Comparison of ENCODE assay signal across 17 cellular contexts in the genomic region with DNA sequence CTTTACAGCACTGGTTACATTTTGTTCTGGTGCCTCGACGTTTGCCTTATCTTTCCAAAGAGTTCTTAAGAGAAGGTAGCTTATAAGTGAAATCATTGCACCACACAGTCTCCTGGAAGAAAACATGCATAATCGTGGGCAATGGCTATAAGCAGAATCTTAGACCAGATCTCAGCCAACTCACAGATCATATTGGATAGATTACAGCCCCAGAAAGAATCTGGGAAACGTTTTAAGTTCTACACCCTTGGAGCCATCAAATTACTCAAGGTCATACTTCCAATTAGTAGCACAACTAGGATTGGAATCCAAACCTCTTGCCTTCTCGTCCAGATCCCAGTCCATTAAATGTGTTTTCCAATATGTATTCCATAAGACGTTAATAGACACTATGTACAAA. TPM values are rescaled to one million over a fixed set of nuclear protein-coding genes. Genes with fewer than 3 reads are reported as not detected.
DNase-seq lines count a peak whose midpoint lies in the region; ATAC-seq and TF ChIP-seq lines count a peak whose summit lies in the region.
"Had no signal": no experiment of that assay in that cellular context is flagged by ENCODE, and none has a peak within 500 bp of the region (broad histone marks: within the 10 kb centered on the region; RNA-seq: fewer than 3 reads in every experiment).

No MANE protein-coding gene starts in this region.

- DNase-seq in activated T-cell treated with anti-CD3 and anti-CD28 coated beads, Interleukin-2, amount 50 U/mL, for 72 hours = no peak
- DNase-seq in activated T-cell treated with anti-CD3 and anti-CD28 coated beads, Interleukin-2, amount 50 U/mL, for 48 hours = no peak
- no peak for DNase-seq in immature natural killer cell
- DNase-seq in tibial nerve (ENCODE audit: low spot score in 2 of 2) = no peak
- DNase-seq in mesothelial cell of epicardium (ENCODE audit: low spot score in 2 of 2, unreplicated experiment in 2 of 2) = no peak
- no peak for DNase-seq in HEK293T (ENCODE audit: extremely low spot score)
- DNase-seq in DMS53 (lab: John Stamatoyannopoulos, UW) = no peak
- DNase-seq: ACHN, amniotic stem cell, cortex of kidney, DMS 273 treated with DMSO at 0.1 percent for 48 hours, H9, lower lobe of right lung, NCI-H2081 treated with DMSO at 0.1 percent for 48 hours, occipital lobe, Right ventricle myocardium superior had no signal

- CTCF ChIA-PET in HEK293T (lab: Yijun Ruan, JAX) = no interaction called here

- TF ChIP-seq EP300 in tibial nerve (IDR thresholded peaks at IDR 0.05) = no peak

- ATAC-seq in activated T-cell treated with anti-CD3 and anti-CD28 coated beads, Interleukin-2, amount 50 U/mL, for 72 hours (replicated peaks in 1 of 2) = no peak
- ATAC-seq in activated T-helper 17 cell treated with anti-CD3 and anti-CD28 coated beads, Interleukin-2, amount 50 U/mL, for 72 hours (replicated peaks) = no peak

- no peak for TF ChIP-seq POLR2A in tibial nerve (IDR thresholded peaks at IDR 0.05)

- peak overlapping the region in 3 of 4 donors; percentile 32 to 80 (median 67) for H3K27ac ChIP-seq in tibial nerve

- no peaks in the 10 kb centered on the region for H3K27me3 ChIP-seq in tibial nerve

- H3K27me3 Mint-ChIP-seq in activated T-cell treated with anti-CD3 and anti-CD28 coated beads, Interleukin-2, amount 50 U/mL, for 72 hours (ENCODE audit: low read depth) = no peaks in the 10 kb centered on the region
- no peaks in the 10 kb centered on the region for H3K27me3 Mint-ChIP-seq in activated T-helper 17 cell treated with anti-CD3 and anti-CD28 coated beads, Interleukin-2, amount 50 U/mL, for 72 hours
- H3K27me3 Mint-ChIP-seq in immature natural killer cell (ENCODE audit: low read depth in 3 of 3) (peaks cover 3 to 10% (median 4%) of the 10 kb centered on the region in 3 donors), mesothelial cell of epicardium (ENCODE audit: low read depth) (no peaks in the 10 kb centered on the region)

- POLR2A ChIA-PET in HEK293T (lab: Yijun Ruan, JAX) = interaction anchor here (1.2 kb wide), 1 partner anchor 9 kb away, joined by 5 read pairs; a partner anchor contains a TSS

- TF ChIP-seq CTCF in tibial nerve (IDR thresholded peaks at IDR 0.05) (no peak), mesothelial cell of epicardium (IDR thresholded peaks at IDR 0.05; ENCODE audit: unreplicated experiment) (no peak)

- peaks cover 96% of the 10 kb centered on the region for H3K4me1 Mint-ChIP-seq in activated T-cell treated with anti-CD3 and anti-CD28 coated beads, Interleukin-2, amount 50 U/mL, for 72 hours (ENCODE audit: low read depth)
- peaks cover 71% of the 10 kb centered on the region for H3K4me1 Mint-ChIP-seq in activated T-helper 17 cell treated with anti-CD3 and anti-CD28 coated beads, Interleukin-2, amount 50 U/mL, for 72 hours
- H3K4me1 Mint-ChIP-seq in immature natural killer cell (peaks cover 96 to 97% of the 10 kb centered on the region in 2 donors), mesothelial cell of epicardium (peaks cover 47% of the 10 kb centered on the region)

- H3K9me3 ChIP-seq in tibial nerve = no peaks in the 10 kb centered on the region
- H3K9me3 ChIP-seq: lower lobe of right lung had no signal

- no peaks in the 10 kb centered on the region for H3K36me3 ChIP-seq in tibial nerve
- H3K36me3 ChIP-seq: lower lobe of right lung had no signal

- peak overlapping the region; percentile 98 for H3K27ac Mint-ChIP-seq in activated T-cell treated with anti-CD3 and anti-CD28 coated beads, Interleukin-2, amount 50 U/mL, for 72 hours
- peak overlapping the region; percentile 95 for H3K27ac Mint-ChIP-seq in activated T-helper 17 cell treated with anti-CD3 and anti-CD28 coated beads, Interleukin-2, amount 50 U/mL, for 72 hours
- H3K27ac Mint-ChIP-seq in immature natural killer cell (peak overlapping the region; percentile 98 to 100 (median 99)), mesothelial cell of epicardium (no peak overlapping the region)
- H3K27ac Mint-ChIP-seq: H9 had no signal

- H3K4me1 ChIP-seq in tibial nerve = peaks cover 0 to 75% (median 48%) of the 10 kb centered on the region in 4 donors

- 81 to 85% methylated on average over 6 of the region's 6 CpGs for WGBS in tibial nerve, 2 donors

- no peak overlapping the region for H3K4me3 ChIP-seq in tibial nerve
- H3K4me3 ChIP-seq: lower lobe of right lung had no signal

- peak overlapping the region in 1 of 2 donors; percentile 13 for H3K4me3 Mint-ChIP-seq in activated T-cell treated with anti-CD3 and anti-CD28 coated beads, Interleukin-2, amount 50 U/mL, for 72 hours
- peak overlapping the region; percentile 85 for H3K4me3 Mint-ChIP-seq in activated T-helper 17 cell treated with anti-CD3 and anti-CD28 coated beads, Interleukin-2, amount 50 U/mL, for 72 hours
- peak overlapping the region in 1 of 5 donors; percentile 4 for H3K4me3 Mint-ChIP-seq in immature natural killer cell
- H3K4me3 Mint-ChIP-seq in mesothelial cell of epicardium = no peak overlapping the region
- H3K4me3 Mint-ChIP-seq: H9 had no signal

- no peaks in the 10 kb centered on the region for H3K9me3 Mint-ChIP-seq in activated T-cell treated with anti-CD3 and anti-CD28 coated beads, Interleukin-2, amount 50 U/mL, for 72 hours
- peaks cover 4% of the 10 kb centered on the region for H3K9me3 Mint-ChIP-seq in activated T-helper 17 cell treated with anti-CD3 and anti-CD28 coated beads, Interleukin-2, amount 50 U/mL, for 72 hours
- H3K9me3 Mint-ChIP-seq in immature natural killer cell = no peaks in the 10 kb centered on the region
- H3K9me3 Mint-ChIP-seq in mesothelial cell of epicardium = no peaks in the 10 kb centered on the region
- H3K9me3 Mint-ChIP-seq: H9 had no signal

- H3K36me3 Mint-ChIP-seq in activated T-cell treated with anti-CD3 and anti-CD28 coated beads, Interleukin-2, amount 50 U/mL, for 72 hours (ENCODE audit: insufficient read depth in 2 of 2) = peaks cover 0 to 4% of the 10 kb centered on the region in 2 donors
- no peaks in the 10 kb centered on the region for H3K36me3 Mint-ChIP-seq in activated T-helper 17 cell treated with anti-CD3 and anti-CD28 coated beads, Interleukin-2, amount 50 U/mL, for 72 hours (ENCODE audit: low read depth)
- H3K36me3 Mint-ChIP-seq in immature natural killer cell (no peaks in the 10 kb centered on the region), mesothelial cell of epicardium (no peaks in the 10 kb centered on the region)

TF ChIP-seq in HEK293T, 16 proteins besides CTCF, POLR2A, EP300 and RAD21:
- no peak for TF ChIP-seq LEF1 (IDR thresholded peaks at IDR 0.05; ENCODE audit: borderline replicate concordance)

RNA-seq across cellular contexts. Expression of a gene that starts 8.8 kb away (rescaled TPM):
- total RNA-seq in activated T-cell treated with anti-CD3 and anti-CD28 coated beads, Interleukin-2, amount 50 U/mL, for 72 hours = 100 to 1,000 TPM; 340 to 386 TPM
- total RNA-seq in activated T-helper 17 cell treated with anti-CD3 and anti-CD28 coated beads, Interleukin-2, amount 50 U/mL, for 72 hours = 100 to 1,000 TPM in 1 of 2 donors, 10 to 100 TPM in 1; 59.0 to 140 TPM
- 100 to 1,000 TPM; 212 to 318 (median 231) TPM for polyA plus RNA-seq in immature natural killer cell
- 100 to 1,000 TPM in 1 of 4 donors, 10 to 100 TPM in 3; 68.6 to 109 (median 82.7) TPM for total RNA-seq in tibial nerve
- 142 to 157 TPM (median 145 TPM) in 3 replicates for total RNA-seq in mesothelial cell of epicardium

RNA-seq across cellular contexts. Expression of a gene that starts 56.0 kb away (rescaled TPM):
- total RNA-seq in activated T-cell treated with anti-CD3 and anti-CD28 coated beads, Interleukin-2, amount 50 U/mL, for 72 hours = 10 to 100 TPM; 25.7 to 34.5 TPM
- total RNA-seq in activated T-helper 17 cell treated with anti-CD3 and anti-CD28 coated beads, Interleukin-2, amount 50 U/mL, for 72 hours = 10 to 100 TPM; 24.1 to 40.0 TPM
- polyA plus RNA-seq in immature natural killer cell = 10 to 100 TPM; 17.0 to 26.8 (median 18.3) TPM
- 10 to 100 TPM; 25.2 to 37.0 (median 33.9) TPM for total RNA-seq in tibial nerve
- total RNA-seq in mesothelial cell of epicardium = 16.3 to 18.6 TPM (median 16.5 TPM) in 3 replicates

RNA-seq across cellular contexts. Expression of a gene that starts 56.4 kb away (rescaled TPM):
- total RNA-seq in activated T-cell treated with anti-CD3 and anti-CD28 coated beads, Interleukin-2, amount 50 U/mL, for 72 hours = 10 to 100 TPM; 66.1 to 71.3 TPM
- total RNA-seq in activated T-helper 17 cell treated with anti-CD3 and anti-CD28 coated beads, Interleukin-2, amount 50 U/mL, for 72 hours = 10 to 100 TPM; 38.3 to 39.6 TPM
- polyA plus RNA-seq in immature natural killer cell = 10 to 100 TPM; 52.6 to 68.8 (median 52.8) TPM
- total RNA-seq in tibial nerve = 10 to 100 TPM; 49.2 to 50.9 (median 50.5) TPM
- 40.4 to 43.2 TPM (median 41.0 TPM) in 3 replicates for total RNA-seq in mesothelial cell of epicardium
